ENCODE assay signal across 34 cellular contexts in genomic region chr7:92877367-92877766, GRCh38.
"Had no signal": no experiment of that assay in that cellular context is flagged by ENCODE, and none has a peak within 500 bp of the region (broad histone marks: within the 10 kb centered on the region; RNA-seq: fewer than 3 reads in every experiment).

No MANE protein-coding gene starts in this region.

- FAIRE-seq: astrocyte, colon, TTC549 had no signal

- DNase-seq: activated B cell treated with CpG ODN at 0.5 μM for 24 hours; activated CD4-positive, alpha-beta memory T cell treated with anti-CD3 and anti-CD28 coated beads for 36 hours; activated CD4-positive, alpha-beta T cell treated with anti-CD3 and anti-CD28 coated beads for 4 hours; activated CD4-positive, alpha-beta T cell treated with anti-CD3 and anti-CD28 coated beads, Interleukin-2, amount 10 ng/mL, durations not matched to agents 24 days and 14 days; activated CD4-positive, CD25-positive, alpha-beta regulatory T cell treated with anti-CD3 and anti-CD28 coated beads, Interleukin-2, amount 50 U/mL, for 72 hours; activated CD8-positive, alpha-beta memory T cell treated with anti-CD3 and anti-CD28 coated beads, Interleukin-2, amount 50 U/mL, for 4 hours; activated CD8-positive, alpha-beta T cell treated with anti-CD3 and anti-CD28 coated beads for 36 hours; activated effector memory CD4-positive, alpha-beta T cell treated with anti-CD3 and anti-CD28 coated beads, Interleukin-2, amount 50 U/mL, for 16 hours; activated gamma-delta T cell treated with Interleukin-2 at 50 U/mL for 16 hours; activated naive CD4-positive, alpha-beta T cell; activated naive CD4-positive, alpha-beta T cell treated with anti-CD3 and anti-CD28 coated beads for 36 hours; activated naive CD4-positive, alpha-beta T cell treated with anti-CD3 and anti-CD28 coated beads, Interleukin-2, amount 50 U/mL, for 16 hours; activated naive CD8-positive, alpha-beta T cell treated with anti-CD3 and anti-CD28 coated beads for 36 hours; activated T-cell treated with anti-CD3 and anti-CD28 coated beads for 4 hours; activated T-cell treated with anti-CD3 and anti-CD28 coated beads, Interleukin-2, amount 50 U/mL, for 1 hour; activated T-cell treated with anti-CD3 and anti-CD28 coated beads, Interleukin-2, amount 50 U/mL, for 4 hours; activated T-cell treated with anti-CD3 and anti-CD28 coated beads, Interleukin-2, amount 50 U/mL, for 72 hours; adrenal gland; amniotic stem cell; aorta; body of pancreas; brain microvascular endothelial cell; central memory CD4-positive, alpha-beta T cell; T-helper 2 cell; T-helper 9 cell had no signal

- H3K4me1 ChIP-seq: adrenal gland, body of pancreas, breast epithelium had no signal

- H3K36me3 ChIP-seq: adrenal gland, brain microvascular endothelial cell, breast epithelium had no signal

- H3K36me3 Mint-ChIP-seq: activated CD4-positive, alpha-beta memory T cell treated with anti-CD3 and anti-CD28 coated beads for 36 hours had no signal

- H3K4me3 ChIP-seq: adrenal gland, body of pancreas, breast epithelium had no signal

- H3K9me3 ChIP-seq: adrenal gland, body of pancreas had no signal

- H3K27me3 ChIP-seq: adrenal gland, body of pancreas, brain microvascular endothelial cell, breast epithelium had no signal

- H3K4me1 Mint-ChIP-seq: activated B cell treated with CpG ODN at 0.5 μM for 24 hours had no signal

- ATAC-seq: activated CD8-positive, alpha-beta T cell treated with anti-CD3 and anti-CD28 coated beads for 36 hours; activated naive CD4-positive, alpha-beta T cell treated with anti-CD3 and anti-CD28 coated beads, Interleukin-2, amount 50 U/mL, for 72 hours; activated T-cell treated with anti-CD3 and anti-CD28 coated beads, Interleukin-2, amount 50 U/mL, for 4 hours; activated T-cell treated with anti-CD3 and anti-CD28 coated beads, Interleukin-2, amount 50 U/mL, for 72 hours; activated T-helper 17 cell treated with anti-CD3 and anti-CD28 coated beads, Interleukin-2, amount 50 U/mL, for 72 hours; body of pancreas had no signal

- H3K27ac ChIP-seq: adrenal gland, body of pancreas, brain microvascular endothelial cell, breast epithelium, VCaP had no signal

- H3K27me3 Mint-ChIP-seq: activated B cell treated with CpG ODN at 0.5 μM for 24 hours; activated CD4-positive, alpha-beta memory T cell treated with anti-CD3 and anti-CD28 coated beads for 36 hours; activated CD4-positive, alpha-beta T cell treated with anti-CD3 and anti-CD28 coated beads, Interleukin-2, amount 10 ng/mL, durations not matched to agents 24 days and 14 days; activated T-helper 17 cell treated with anti-CD3 and anti-CD28 coated beads, Interleukin-2, amount 50 U/mL, for 72 hours had no signal

- H3K27ac Mint-ChIP-seq: activated B cell treated with CpG ODN at 0.5 μM for 24 hours; activated CD4-positive, alpha-beta memory T cell treated with anti-CD3 and anti-CD28 coated beads for 36 hours; activated CD4-positive, alpha-beta T cell treated with anti-CD3 and anti-CD28 coated beads, Interleukin-2, amount 10 ng/mL, durations not matched to agents 24 days and 14 days; activated CD8-positive, alpha-beta T cell treated with anti-CD3 and anti-CD28 coated beads for 36 hours; activated naive CD4-positive, alpha-beta T cell treated with anti-CD3 and anti-CD28 coated beads for 36 hours; activated naive CD4-positive, alpha-beta T cell treated with anti-CD3 and anti-CD28 coated beads, Interleukin-2, amount 50 U/mL, for 72 hours; activated naive CD8-positive, alpha-beta T cell treated with anti-CD3 and anti-CD28 coated beads for 36 hours; activated T-cell treated with anti-CD3 and anti-CD28 coated beads, Interleukin-2, amount 50 U/mL, for 72 hours; activated T-helper 1 cell treated with anti-CD3 and anti-CD28 coated beads, Interleukin-12 subunit alpha, Interleukin-12 subunit beta, Interleukin-2, Interleukin-4 antibody, amounts not matched to agents 30 ng/mL and 10 ng/mL and 1 ng/mL, durations not matched to agents 14 hours and 24 hours and 36 hours; T-helper 2 cell treated with Interferon-gamma antibody and Interleukin-4, amounts not matched to agents 5 μg/mL and 100 μg/mL, for 36 hours had no signal

- H3K4me3 Mint-ChIP-seq: activated B cell treated with CpG ODN at 0.5 μM for 24 hours; activated CD4-positive, alpha-beta memory T cell treated with anti-CD3 and anti-CD28 coated beads for 36 hours; activated CD4-positive, alpha-beta T cell treated with anti-CD3 and anti-CD28 coated beads, Interleukin-2, amount 10 ng/mL, durations not matched to agents 24 days and 14 days; activated CD8-positive, alpha-beta T cell treated with anti-CD3 and anti-CD28 coated beads for 36 hours; activated naive CD4-positive, alpha-beta T cell treated with anti-CD3 and anti-CD28 coated beads for 36 hours; activated naive CD8-positive, alpha-beta T cell treated with anti-CD3 and anti-CD28 coated beads for 36 hours; activated T-cell treated with anti-CD3 and anti-CD28 coated beads, Interleukin-2, amount 50 U/mL, for 4 hours; activated T-cell treated with anti-CD3 and anti-CD28 coated beads, Interleukin-2, amount 50 U/mL, for 72 hours; activated T-helper 1 cell treated with anti-CD3 and anti-CD28 coated beads, Interleukin-12 subunit alpha, Interleukin-12 subunit beta, Interleukin-2, Interleukin-4 antibody, amounts not matched to agents 30 ng/mL and 10 ng/mL and 1 ng/mL, durations not matched to agents 14 hours and 24 hours and 36 hours; activated T-helper 17 cell treated with anti-CD3 and anti-CD28 coated beads, Interleukin-2, amount 50 U/mL, for 72 hours; T-helper 2 cell treated with Interferon-gamma antibody and Interleukin-4, amounts not matched to agents 5 μg/mL and 100 μg/mL, for 36 hours had no signal
